ENCODE assay signal across 1 cellular context in genomic region chr12:116818948-116819832, GRCh38.
TF ChIP-seq lines count a peak whose summit lies in the region.

No MANE protein-coding gene starts in this region.

TF ChIP-seq in HEK293, 187 proteins besides CTCF, POLR2A, EP300 and RAD21 (continued from another document and continues in another):
- no peak for TF ChIP-seq MYNN (tag by site-specific recombination; IDR thresholded peaks at IDR 0.05; ENCODE audit: borderline replicate concordance)
- TF ChIP-seq ZNF768 (tag by site-specific recombination; IDR thresholded peaks at IDR 0.05) = no peak
- TF ChIP-seq ZNF747 (tag by site-specific recombination; IDR thresholded peaks at IDR 0.05) = no peak
- peak; percentile 99 for TF ChIP-seq ATF2 (tag by site-specific recombination; IDR thresholded peaks at IDR 0.05; ENCODE audit: low read depth)
- TF ChIP-seq ZNF302 (tag by site-specific recombination; IDR thresholded peaks at IDR 0.05; ENCODE audit: low read depth) = no peak
- no peak for TF ChIP-seq ZNF529 (tag by site-specific recombination; IDR thresholded peaks at IDR 0.05; ENCODE audit: insufficient replicate concordance)
- TF ChIP-seq ZNF830 (tag by site-specific recombination; IDR thresholded peaks at IDR 0.05; ENCODE audit: low read depth) = no peak
- no peak for TF ChIP-seq ZNF214 (tag by site-specific recombination; IDR thresholded peaks at IDR 0.05; ENCODE audit: borderline replicate concordance)
- TF ChIP-seq KLF17 (tag by site-specific recombination; IDR thresholded peaks at IDR 0.05) = no peak
- TF ChIP-seq ZNF558 (tag by site-specific recombination; IDR thresholded peaks at IDR 0.05) = no peak
- TF ChIP-seq ZBTB21 (tag by site-specific recombination; IDR thresholded peaks at IDR 0.05) = peak; percentile 81; the same call in 1 of the 2 replicates
- peak; percentile 90 for TF ChIP-seq SCRT1 (tag by site-specific recombination; IDR thresholded peaks at IDR 0.05; ENCODE audit: borderline replicate concordance)
- TF ChIP-seq ZNF341 (tag by site-specific recombination; IDR thresholded peaks at IDR 0.05; ENCODE audit: low read depth) = peak; percentile 61
- TF ChIP-seq ZNF274 (IDR thresholded peaks at IDR 0.05; ENCODE audit: low read length) = no peak
- TF ChIP-seq ZNF274 (tag by site-specific recombination; IDR thresholded peaks at IDR 0.05; ENCODE audit: borderline replicate concordance) = no peak
- TF ChIP-seq ZSCAN5A (tag by site-specific recombination; IDR thresholded peaks at IDR 0.05) = 0 out of 2 replicates have a peak, but pooled peaks have one; percentile 35
- peak; percentile 83 for TF ChIP-seq ZNF335 (tag by site-specific recombination; conservative IDR thresholded peaks at IDR 0.05)
- TF ChIP-seq IKZF3 (tag by site-specific recombination; IDR thresholded peaks at IDR 0.05) = peak; percentile 94
- no peak for TF ChIP-seq ZNF514 (tag by site-specific recombination; IDR thresholded peaks at IDR 0.05)
- TF ChIP-seq PRDM2 (tag by site-specific recombination; IDR thresholded peaks at IDR 0.05; ENCODE audit: borderline replicate concordance) = no peak
- no peak for TF ChIP-seq ELK4 (IDR thresholded peaks at IDR 0.05; ENCODE audit: borderline replicate concordance, low read depth, low read length)
- no peak for TF ChIP-seq ZNF792 (tag by site-specific recombination; IDR thresholded peaks at IDR 0.05)
- TF ChIP-seq ZXDB (tag by site-specific recombination; IDR thresholded peaks at IDR 0.05) = peak; percentile 41; the same call in 1 of the 2 replicates
- no peak for TF ChIP-seq ZNF18 (tag by site-specific recombination; IDR thresholded peaks at IDR 0.05)
- no peak for TF ChIP-seq ZNF521 (tag by site-specific recombination; IDR thresholded peaks at IDR 0.05)
- TF ChIP-seq ZEB2 (tag by site-specific recombination; IDR thresholded peaks at IDR 0.05) = peak; percentile 80; the same call in 1 of the 2 replicates
- no peak for TF ChIP-seq PRDM1 (tag by site-specific recombination; IDR thresholded peaks at IDR 0.05)
- peak; percentile 87 for TF ChIP-seq YY1 (tag by site-specific recombination; IDR thresholded peaks at IDR 0.05)
- TF ChIP-seq SP2 (tag by site-specific recombination; IDR thresholded peaks at IDR 0.05) = peak; percentile 54
- peak; percentile 46 for TF ChIP-seq ZBTB8A (tag by site-specific recombination; IDR thresholded peaks at IDR 0.05)
- TF ChIP-seq ZNF530 (tag by site-specific recombination; IDR thresholded peaks at IDR 0.05; ENCODE audit: low read depth) = no peak
- 0 out of 2 replicates have a peak, but pooled peaks have one; percentile 63 for TF ChIP-seq ZNF221 (tag by site-specific recombination; IDR thresholded peaks at IDR 0.05; ENCODE audit: borderline replicate concordance)
- peak; percentile 98 for TF ChIP-seq ZNF223 (tag by site-specific recombination; IDR thresholded peaks at IDR 0.05)
- TF ChIP-seq SCRT2 (tag by site-specific recombination; IDR thresholded peaks at IDR 0.05) = peak; percentile 98
- peak; percentile 88 for TF ChIP-seq KLF9 (tag by site-specific recombination; IDR thresholded peaks at IDR 0.05; ENCODE audit: low read depth)
- TF ChIP-seq ZNF626 (tag by site-specific recombination; IDR thresholded peaks at IDR 0.05) = 0 out of 2 replicates have a peak, but pooled peaks have one; percentile 38
- TF ChIP-seq ZNF791 (tag by site-specific recombination; IDR thresholded peaks at IDR 0.05) = no peak
- no peak for TF ChIP-seq TRIM28 (IDR thresholded peaks at IDR 0.05; ENCODE audit: borderline replicate concordance, low read length)
- TF ChIP-seq KLF1 (tag by site-specific recombination; IDR thresholded peaks at IDR 0.05) = peak; percentile 68
- TF ChIP-seq ZNF239 (tag by site-specific recombination; IDR thresholded peaks at IDR 0.05) = no peak
- TF ChIP-seq ZFP3 (tag by site-specific recombination; IDR thresholded peaks at IDR 0.05; ENCODE audit: low read depth) = no peak
- TF ChIP-seq ZSCAN23 (tag by site-specific recombination; IDR thresholded peaks at IDR 0.05) = no peak
- TF ChIP-seq ZNF292 (tag by site-specific recombination; IDR thresholded peaks at IDR 0.05; ENCODE audit: borderline replicate concordance, low read depth) = no peak
- no peak for TF ChIP-seq ZNF580 (tag by site-specific recombination; IDR thresholded peaks at IDR 0.05)
- no peak for TF ChIP-seq GLI4 (tag by site-specific recombination; IDR thresholded peaks at IDR 0.05)
- TF ChIP-seq ZNF391 (tag by site-specific recombination; IDR thresholded peaks at IDR 0.05; ENCODE audit: borderline replicate concordance, low read depth) = no peak
- TF ChIP-seq ZNF24 (tag by site-specific recombination; IDR thresholded peaks at IDR 0.05) = peak; percentile 31; the same call in 1 of the 2 replicates
- peak; percentile 39; the same call in 1 of the 2 replicates for TF ChIP-seq ZFP69B (tag by site-specific recombination; IDR thresholded peaks at IDR 0.05)
- no peak for TF ChIP-seq ZNF280C (tag by site-specific recombination; IDR thresholded peaks at IDR 0.05)
- no peak for TF ChIP-seq SETDB1 (IDR thresholded peaks at IDR 0.05; ENCODE audit: insufficient read length, low read length)
- no peak for TF ChIP-seq ZNF48 (tag by site-specific recombination; IDR thresholded peaks at IDR 0.05)
- peak; percentile 81 for TF ChIP-seq HIC1 (tag by site-specific recombination; IDR thresholded peaks at IDR 0.05)
